ENCODE assay signal across 1 cellular context in genomic region chr1:85607913-85608250, GRCh38.
TF ChIP-seq lines count a peak whose summit lies in the region.

No MANE protein-coding gene starts in this region.

TF ChIP-seq in HCT116, 20 proteins besides CTCF, POLR2A, EP300 and RAD21 (continued from another document):
- no peak for TF ChIP-seq REST (IDR thresholded peaks at IDR 0.05; ENCODE audit: low read depth)
- no peak for TF ChIP-seq ELF1 (IDR thresholded peaks at IDR 0.05; ENCODE audit: borderline replicate concordance, low read depth)
- no peak for TF ChIP-seq ATF3 (IDR thresholded peaks at IDR 0.05)
- TF ChIP-seq CBX3 (IDR thresholded peaks at IDR 0.05; ENCODE audit: low read depth) = no peak
- no peak for TF ChIP-seq JUND (IDR thresholded peaks at IDR 0.05)
- TF ChIP-seq ZFX (IDR thresholded peaks at IDR 0.05) = no peak
- no peak for TF ChIP-seq TCF7L2 (IDR thresholded peaks at IDR 0.05; ENCODE audit: borderline replicate concordance, extremely low read depth, insufficient read depth, insufficient read length)
- TF ChIP-seq POLR2AphosphoS5 (IDR thresholded peaks at IDR 0.05; ENCODE audit: low read depth, low read length) = no peak
- no peak for TF ChIP-seq EGR1 (IDR thresholded peaks at IDR 0.05; ENCODE audit: low read depth)
- TF ChIP-seq SRF (IDR thresholded peaks at IDR 0.05; ENCODE audit: low read depth) = no peak
- TF ChIP-seq SP1 (IDR thresholded peaks at IDR 0.05; ENCODE audit: low read depth) = no peak
- TF ChIP-seq ZNF274 (IDR thresholded peaks at IDR 0.05; ENCODE audit: low read depth, low read length) = no peak
